Comparison of ENCODE assay signal across 23 cellular contexts in the genomic region with DNA sequence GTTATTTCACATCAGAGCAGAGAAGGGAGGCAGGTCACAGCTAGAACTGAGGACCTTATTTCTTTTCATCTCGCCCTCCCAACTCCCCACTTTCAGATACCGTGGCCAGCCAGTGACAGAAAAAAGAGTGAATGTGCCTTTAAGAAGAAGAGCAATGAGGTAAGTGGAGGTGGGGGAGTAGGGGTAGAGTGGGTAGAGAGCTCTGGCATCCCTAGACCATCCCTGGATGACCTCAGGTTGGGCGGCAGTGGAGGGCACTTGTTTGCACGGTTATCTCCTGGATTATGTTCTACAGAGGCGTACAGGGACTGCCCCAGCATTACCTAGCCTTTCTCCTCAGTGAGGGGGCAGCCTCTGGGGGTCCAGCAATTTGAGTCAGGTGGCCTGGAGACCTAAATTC. TPM values are rescaled to one million over a fixed set of nuclear protein-coding genes. Genes with fewer than 3 reads are reported as not detected.
DNase-seq lines count a peak whose midpoint lies in the region; ATAC-seq and TF ChIP-seq lines count a peak whose summit lies in the region.
"Had no signal": no experiment of that assay in that cellular context is flagged by ENCODE, and none has a peak within 500 bp of the region (broad histone marks: within the 10 kb centered on the region; RNA-seq: fewer than 3 reads in every experiment).

No MANE protein-coding gene starts in this region.

- peak overlapping the region; percentile 37 for H3K4me3 ChIP-seq in Loucy (ENCODE audit: low read length, poor library complexity, severe bottlenecking)
- H3K4me3 ChIP-seq in osteoblast (ENCODE audit: insufficient read depth, low read length): no peak overlapping the region

- H3K27me3 Mint-ChIP-seq in activated naive CD4-positive, alpha-beta T cell treated with anti-CD3 and anti-CD28 coated beads, Interleukin-2, amount 10 ng/mL, durations not matched to agents 7 days and 5 days: peaks cover 4% of the 10 kb centered on the region
- H3K27me3 Mint-ChIP-seq in activated T-helper 2 cell treated with anti-CD3 and anti-CD28 coated beads, Interferon-gamma antibody, Interleukin-2, Interleukin-4, amounts not matched to agents 10 μg/mL and 5 μg/mL and 100 μg/mL, durations not matched to agents 14 hours and 24 hours and 36 hours (ENCODE audit: low read depth): no peaks in the 10 kb centered on the region
- peaks cover 64% of the 10 kb centered on the region for H3K27me3 Mint-ChIP-seq in stimulated activated memory B cell treated with anti-CD40 and anti-IgM and Interleukin-4, amounts not matched to agents 10 μg/mL and 1 μg/mL and 100 μg/mL, for 72 hours

- H3K36me3 ChIP-seq in Loucy (ENCODE audit: insufficient read depth, low read length) (no peaks in the 10 kb centered on the region), osteoblast (ENCODE audit: insufficient read depth, low read length) (no peaks in the 10 kb centered on the region)

- no peak overlapping the region for H3K27ac ChIP-seq in osteoblast (ENCODE audit: low read depth, low read length)
- H3K27ac ChIP-seq: C4-2B, epithelial cell of prostate, HL-60 had no signal

- H3K4me3 Mint-ChIP-seq in activated naive CD4-positive, alpha-beta T cell treated with anti-CD3 and anti-CD28 coated beads, Interleukin-2, amount 10 ng/mL, durations not matched to agents 7 days and 5 days: no peak overlapping the region
- H3K4me3 Mint-ChIP-seq in activated T-helper 2 cell treated with anti-CD3 and anti-CD28 coated beads, Interferon-gamma antibody, Interleukin-2, Interleukin-4, amounts not matched to agents 10 μg/mL and 5 μg/mL and 100 μg/mL, durations not matched to agents 14 hours and 24 hours and 36 hours (ENCODE audit: low read depth): peak overlapping the region; percentile 65
- no peak overlapping the region for H3K4me3 Mint-ChIP-seq in stimulated activated memory B cell treated with anti-CD40 and anti-IgM and Interleukin-4, amounts not matched to agents 10 μg/mL and 1 μg/mL and 100 μg/mL, for 72 hours
- H3K4me3 Mint-ChIP-seq: WTC11 had no signal

- TF ChIP-seq CTCF in Loucy (conservative IDR thresholded peaks at IDR 0.05; ENCODE audit: low read length) (no peak), osteoblast (IDR thresholded peaks at IDR 0.05; ENCODE audit: extremely low read depth, low read depth, low read length) (no peak)

- intact Hi-C loops in activated T-helper 2 cell treated with anti-CD3 and anti-CD28 coated beads, Interferon-gamma antibody, Interleukin-2, Interleukin-4, amounts not matched to agents 10 μg/mL and 5 μg/mL and 100 μg/mL, durations not matched to agents 14 hours and 24 hours and 36 hours (cut with micrococcal nuclease): no loop called here

- no peak for ATAC-seq in stimulated activated memory B cell treated with anti-CD40 and anti-IgM and Interleukin-4, amounts not matched to agents 10 μg/mL and 1 μg/mL and 100 μg/mL, for 72 hours
- ATAC-seq: HepG2, SK-N-SH treated with all-trans-retinoic acid at 6 μM for 48 hours, WTC11 had no signal

- H3K27me3 ChIP-seq in Loucy (ENCODE audit: insufficient read depth, low read length, poor library complexity, severe bottlenecking) (no peaks in the 10 kb centered on the region), osteoblast (ENCODE audit: insufficient read depth, low read length) (no peaks in the 10 kb centered on the region)

- H3K27ac Mint-ChIP-seq in activated naive CD4-positive, alpha-beta T cell treated with anti-CD3 and anti-CD28 coated beads, Interleukin-2, amount 10 ng/mL, durations not matched to agents 7 days and 5 days: peak overlapping the region; percentile 66
- peak overlapping the region; percentile 56 for H3K27ac Mint-ChIP-seq in activated T-helper 2 cell treated with anti-CD3 and anti-CD28 coated beads, Interferon-gamma antibody, Interleukin-2, Interleukin-4, amounts not matched to agents 10 μg/mL and 5 μg/mL and 100 μg/mL, durations not matched to agents 14 hours and 24 hours and 36 hours
- peak overlapping the region; percentile 26 for H3K27ac Mint-ChIP-seq in stimulated activated memory B cell treated with anti-CD40 and anti-IgM and Interleukin-4, amounts not matched to agents 10 μg/mL and 1 μg/mL and 100 μg/mL, for 72 hours
- H3K27ac Mint-ChIP-seq: WTC11 had no signal

- H3K79me2 ChIP-seq in Loucy (ENCODE audit: insufficient read depth, low read length) (no peaks in the 10 kb centered on the region), osteoblast (ENCODE audit: insufficient read depth, low read length) (no peaks in the 10 kb centered on the region)

- no peaks in the 10 kb centered on the region for H3F3A ChIP-seq in Loucy (ENCODE audit: low read depth)

- H2AFZ ChIP-seq in Loucy (ENCODE audit: low read length): no peak overlapping the region
- no peak overlapping the region for H2AFZ ChIP-seq in osteoblast (ENCODE audit: low read length)

- H3K9me3 ChIP-seq in Loucy (ENCODE audit: insufficient read depth, low read depth, low read length) (no peaks in the 10 kb centered on the region), osteoblast (ENCODE audit: low read depth, low read length) (no peaks in the 10 kb centered on the region)

- H4K20me1 ChIP-seq in Loucy (ENCODE audit: insufficient read depth, low read length, poor library complexity, severe bottlenecking) (no peaks in the 10 kb centered on the region), osteoblast (ENCODE audit: insufficient read depth, low read length) (no peaks in the 10 kb centered on the region)

- H3K4me1 ChIP-seq in Loucy (ENCODE audit: insufficient read depth, low read length, poor library complexity, severe bottlenecking) (peaks cover 38% of the 10 kb centered on the region), osteoblast (ENCODE audit: insufficient read depth, low read length) (peaks cover 12% of the 10 kb centered on the region)

- H3K4me2 ChIP-seq in Loucy (ENCODE audit: low read depth, low read length, poor library complexity, severe bottlenecking) (peak overlapping the region; percentile 61), osteoblast (ENCODE audit: insufficient read depth, low read length) (no peak overlapping the region)

- H3K9me2 ChIP-seq in Loucy (replicated peaks; ENCODE audit: low read depth, low read length): no peaks in the 10 kb centered on the region

- H3K36me3 Mint-ChIP-seq in activated naive CD4-positive, alpha-beta T cell treated with anti-CD3 and anti-CD28 coated beads, Interleukin-2, amount 10 ng/mL, durations not matched to agents 7 days and 5 days: no peaks in the 10 kb centered on the region
- H3K36me3 Mint-ChIP-seq in activated T-helper 2 cell treated with anti-CD3 and anti-CD28 coated beads, Interferon-gamma antibody, Interleukin-2, Interleukin-4, amounts not matched to agents 10 μg/mL and 5 μg/mL and 100 μg/mL, durations not matched to agents 14 hours and 24 hours and 36 hours (ENCODE audit: low read depth): peaks cover 82% of the 10 kb centered on the region
- peaks cover 41% of the 10 kb centered on the region for H3K36me3 Mint-ChIP-seq in stimulated activated memory B cell treated with anti-CD40 and anti-IgM and Interleukin-4, amounts not matched to agents 10 μg/mL and 1 μg/mL and 100 μg/mL, for 72 hours
- H3K36me3 Mint-ChIP-seq: WTC11 had no signal

- DNase-seq in activated naive CD4-positive, alpha-beta T cell treated with anti-CD3 and anti-CD28 coated beads, Interleukin-2, amount 10 ng/mL, durations not matched to agents 7 days and 5 days: no peak
- no peak for DNase-seq in activated naive CD4-positive, alpha-beta T cell (lab: John Stamatoyannopoulos, UW)
- no peak for DNase-seq in activated T-helper 2 cell treated with anti-CD3 and anti-CD28 coated beads, Interferon-gamma antibody, Interleukin-2, Interleukin-4, amounts not matched to agents 10 μg/mL and 5 μg/mL and 100 μg/mL, durations not matched to agents 14 hours and 24 hours and 36 hours (ENCODE audit: low spot score)
- DNase-seq in SKM-1 (lab: John Stamatoyannopoulos, UW; ENCODE audit: unreplicated experiment) (no peak), COR-L47 (lab: John Stamatoyannopoulos, UW) (no peak), osteoblast (ENCODE audit: insufficient read length, low spot score, missing footprints) (no peak)
- DNase-seq: ACHN; activated CD8-positive, alpha-beta memory T cell treated with anti-CD3 and anti-CD28 coated beads for 24 hours; DMS 273 treated with DMSO at 0.1 percent for 48 hours; HCEC 1CT; head of caudate nucleus; NCI-H2029 treated with DMSO at 0.1 percent for 48 hours; NCI-H2227 treated with DMSO at 0.1 percent for 48 hours; nucleus accumbens; OCI-M1 had no signal

- H3K4me1 Mint-ChIP-seq in activated naive CD4-positive, alpha-beta T cell treated with anti-CD3 and anti-CD28 coated beads, Interleukin-2, amount 10 ng/mL, durations not matched to agents 7 days and 5 days: peaks cover 62% of the 10 kb centered on the region
- H3K4me1 Mint-ChIP-seq in activated T-helper 2 cell treated with anti-CD3 and anti-CD28 coated beads, Interferon-gamma antibody, Interleukin-2, Interleukin-4, amounts not matched to agents 10 μg/mL and 5 μg/mL and 100 μg/mL, durations not matched to agents 14 hours and 24 hours and 36 hours (ENCODE audit: low read depth): peaks cover 80% of the 10 kb centered on the region
- peaks cover 82% of the 10 kb centered on the region for H3K4me1 Mint-ChIP-seq in stimulated activated memory B cell treated with anti-CD40 and anti-IgM and Interleukin-4, amounts not matched to agents 10 μg/mL and 1 μg/mL and 100 μg/mL, for 72 hours

- no peaks in the 10 kb centered on the region for H3K9me3 Mint-ChIP-seq in activated naive CD4-positive, alpha-beta T cell treated with anti-CD3 and anti-CD28 coated beads, Interleukin-2, amount 10 ng/mL, durations not matched to agents 7 days and 5 days
- no peaks in the 10 kb centered on the region for H3K9me3 Mint-ChIP-seq in activated T-helper 2 cell treated with anti-CD3 and anti-CD28 coated beads, Interferon-gamma antibody, Interleukin-2, Interleukin-4, amounts not matched to agents 10 μg/mL and 5 μg/mL and 100 μg/mL, durations not matched to agents 14 hours and 24 hours and 36 hours
- H3K9me3 Mint-ChIP-seq in stimulated activated memory B cell treated with anti-CD40 and anti-IgM and Interleukin-4, amounts not matched to agents 10 μg/mL and 1 μg/mL and 100 μg/mL, for 72 hours: no peaks in the 10 kb centered on the region
- H3K9me3 Mint-ChIP-seq: WTC11 had no signal

- CTCF ChIA-PET in activated naive CD4-positive, alpha-beta T cell treated with anti-CD3 and anti-CD28 coated beads, Interleukin-2, amount 10 ng/mL, durations not matched to agents 7 days and 5 days (lab: Charles Lee): interaction anchor here (0.7 to 18.2 kb wide), 3 partner anchors 8 to 68 kb away, joined by 3 to 315 read pairs (median 4); a partner anchor contains a TSS

- H3K9ac ChIP-seq in Loucy (ENCODE audit: low read depth, low read length, poor library complexity, severe bottlenecking): no peak overlapping the region

RNA-seq across cellular contexts. Expression of a gene that starts 4.6 kb away (rescaled TPM):
- total RNA-seq in activated T-helper 2 cell treated with anti-CD3 and anti-CD28 coated beads, Interferon-gamma antibody, Interleukin-2, Interleukin-4, amounts not matched to agents 10 μg/mL and 5 μg/mL and 100 μg/mL, durations not matched to agents 14 hours and 24 hours and 36 hours: 128 and 132 TPM in 2 replicates
- 1.5 and 1.8 TPM in 2 replicates for total RNA-seq in osteoblast

RNA-seq across cellular contexts. Expression of a gene that starts 35.9 kb away (rescaled TPM):
- 62.6 and 63.7 TPM in 2 replicates for total RNA-seq in activated T-helper 2 cell treated with anti-CD3 and anti-CD28 coated beads, Interferon-gamma antibody, Interleukin-2, Interleukin-4, amounts not matched to agents 10 μg/mL and 5 μg/mL and 100 μg/mL, durations not matched to agents 14 hours and 24 hours and 36 hours
- total RNA-seq in osteoblast: 15.0 and 15.2 TPM in 2 replicates

RNA-seq across cellular contexts. Expression of a gene that starts 43.5 kb away (rescaled TPM):
- 246 and 247 TPM in 2 replicates for total RNA-seq in activated T-helper 2 cell treated with anti-CD3 and anti-CD28 coated beads, Interferon-gamma antibody, Interleukin-2, Interleukin-4, amounts not matched to agents 10 μg/mL and 5 μg/mL and 100 μg/mL, durations not matched to agents 14 hours and 24 hours and 36 hours
- total RNA-seq in osteoblast: 774 and 854 TPM in 2 replicates

RNA-seq across cellular contexts. Expression of a gene that starts 54.8 kb away (rescaled TPM):
- total RNA-seq in activated T-helper 2 cell treated with anti-CD3 and anti-CD28 coated beads, Interferon-gamma antibody, Interleukin-2, Interleukin-4, amounts not matched to agents 10 μg/mL and 5 μg/mL and 100 μg/mL, durations not matched to agents 14 hours and 24 hours and 36 hours: 115 and 117 TPM in 2 replicates
- 31.2 and 34.0 TPM in 2 replicates for total RNA-seq in osteoblast

Comparison
In these comparisons a context has a peak if more than half of its experiments do, and no peak if none do; other contexts are left out.
1. RNA of a gene that starts 4.6 kb away (total RNA-seq): 128 to 132 TPM in activated T-helper 2 cell treated with anti-CD3 and anti-CD28 coated beads, Interferon-gamma antibody, Interleukin-2, Interleukin-4, amounts not matched to agents 10 μg/mL and 5 μg/mL and 100 μg/mL, durations not matched to agents 14 hours and 24 hours and 36 hours; 1.5 to 1.8 TPM in osteoblast; every median in the first group is over 10 times any median in the second.
2. Peak in every context shown above with its lines, with median percentiles within 50 percentile points of each other: H3K27ac Mint-ChIP-seq.